ENCODE assay signal across 24 cellular contexts in genomic region chr1:50860256-50860655, GRCh38.
"Had no signal": no experiment of that assay in that cellular context is flagged by ENCODE, and none has a peak within 500 bp of the region (broad histone marks: within the 10 kb centered on the region; RNA-seq: fewer than 3 reads in every experiment).

No MANE protein-coding gene starts in this region.

- H3K27me3 Mint-ChIP-seq: stimulated activated memory B cell treated with anti-CD40 and anti-IgM and Interleukin-4, amounts not matched to agents 10 μg/mL and 1 μg/mL and 100 μg/mL, for 72 hours; stimulated activated naive B cell treated with anti-CD40 and anti-IgM and Interleukin-4, amounts not matched to agents 10 μg/mL and 1 μg/mL and 100 μg/mL, for 72 hours; stimulated activated naive CD8-positive, alpha-beta T cell treated with anti-CD3 and anti-CD28 coated beads, Interleukin-15, amount 100 ng/mL, for 72 hours; stimulated activated naive CD8-positive, alpha-beta T cell treated with anti-CD3 and anti-CD28 coated beads, Interleukin-15, Interleukin-2, amounts not matched to agents 100 ng/mL and 50 ng/mL, for 24 hours; type B pancreatic cell had no signal

- DNase-seq: stimulated activated CD4-positive, alpha-beta T cell treated with anti-CD3 and anti-CD28 coated beads, Interleukin-2, amount 100 ng/mL, for 48 hours; stimulated activated CD4-positive, alpha-beta T cell treated with anti-CD3 and anti-CD28 coated beads, Interleukin-4, amount 100 ng/mL, for 1 hour; stimulated activated CD4-positive, alpha-beta T cell treated with anti-CD3 and anti-CD28 coated beads, Interleukin-4, amount 100 ng/mL, for 24 hours; stimulated activated CD4-positive, alpha-beta T cell treated with anti-CD3 and anti-CD28 coated beads, Interleukin-4, amount 100 ng/mL, for 4 hours; stimulated activated CD8-positive, alpha-beta memory T cell treated with anti-CD3 and anti-CD28 coated beads, Interleukin-4, amount 100 ng/mL, for 48 hours; stimulated activated naive B cell treated with anti-CD40 and anti-IgM and Interleukin-4, amounts not matched to agents 10 μg/mL and 1 μg/mL and 100 μg/mL, for 72 hours; stimulated activated naive CD4-positive, alpha-beta T cell; stimulated activated naive CD4-positive, alpha-beta T cell treated with Interleukin-2 at 50 U/mL for 16 hours; stimulated activated naive CD8-positive, alpha-beta T cell treated with anti-CD3 and anti-CD28 coated beads, Interleukin-15, amount 100 ng/mL, for 72 hours; stimulated activated naive CD8-positive, alpha-beta T cell treated with anti-CD3 and anti-CD28 coated beads, Interleukin-15, Interleukin-2, amounts not matched to agents 100 U/mL and 50 U/mL, for 24 hours; stomach; substantia nigra; testis; thyroid gland; tibial artery; transverse colon; trophoblast cell; upper lobe of left lung; upper lobe of right lung; uterus had no signal

- ATAC-seq: stimulated activated effector memory CD8-positive, alpha-beta T cell treated with anti-CD3 and anti-CD28 coated beads, Interleukin-12 subunit alpha, Interleukin-12 subunit beta, amount 100 ng/mL, for 72 hours; stimulated activated memory B cell treated with anti-CD40 and anti-IgM and Interleukin-4, amounts not matched to agents 10 μg/mL and 1 μg/mL and 100 μg/mL, for 72 hours; stimulated activated naive B cell treated with anti-CD40 and anti-IgM and Interleukin-4, amounts not matched to agents 10 μg/mL and 1 μg/mL and 100 μg/mL, for 72 hours; stimulated activated naive CD8-positive, alpha-beta T cell treated with anti-CD3 and anti-CD28 coated beads, Interleukin-15, amount 100 ng/mL, for 72 hours; stimulated activated naive CD8-positive, alpha-beta T cell treated with anti-CD3 and anti-CD28 coated beads, Interleukin-15, Interleukin-2, amounts not matched to agents 100 U/mL and 50 U/mL, for 24 hours; upper lobe of right lung had no signal

- H3K27ac Mint-ChIP-seq: stimulated activated effector memory CD8-positive, alpha-beta T cell treated with anti-CD3 and anti-CD28 coated beads, Interleukin-12 subunit alpha, Interleukin-12 subunit beta, amount 100 ng/mL, for 72 hours; stimulated activated memory B cell treated with anti-CD40 and anti-IgM and Interleukin-4, amounts not matched to agents 10 μg/mL and 1 μg/mL and 100 μg/mL, for 72 hours; stimulated activated naive B cell treated with anti-CD40 and anti-IgM and Interleukin-4, amounts not matched to agents 10 μg/mL and 1 μg/mL and 100 μg/mL, for 72 hours; stimulated activated naive CD8-positive, alpha-beta T cell treated with anti-CD3 and anti-CD28 coated beads, Interleukin-15, amount 100 ng/mL, for 72 hours; stimulated activated naive CD8-positive, alpha-beta T cell treated with anti-CD3 and anti-CD28 coated beads, Interleukin-15, Interleukin-2, amounts not matched to agents 100 ng/mL and 50 ng/mL, for 24 hours; type B pancreatic cell had no signal

- H3K4me3 Mint-ChIP-seq: stimulated activated effector memory CD8-positive, alpha-beta T cell treated with anti-CD3 and anti-CD28 coated beads, Interleukin-12 subunit alpha, Interleukin-12 subunit beta, amount 100 ng/mL, for 72 hours; stimulated activated memory B cell treated with anti-CD40 and anti-IgM and Interleukin-4, amounts not matched to agents 10 μg/mL and 1 μg/mL and 100 μg/mL, for 72 hours; stimulated activated naive B cell treated with anti-CD40 and anti-IgM and Interleukin-4, amounts not matched to agents 10 μg/mL and 1 μg/mL and 100 μg/mL, for 72 hours; stimulated activated naive CD8-positive, alpha-beta T cell treated with anti-CD3 and anti-CD28 coated beads, Interleukin-15, amount 100 ng/mL, for 72 hours; stimulated activated naive CD8-positive, alpha-beta T cell treated with anti-CD3 and anti-CD28 coated beads, Interleukin-15, Interleukin-2, amounts not matched to agents 100 ng/mL and 50 ng/mL, for 24 hours; type B pancreatic cell had no signal
